In the genomic region with DNA sequence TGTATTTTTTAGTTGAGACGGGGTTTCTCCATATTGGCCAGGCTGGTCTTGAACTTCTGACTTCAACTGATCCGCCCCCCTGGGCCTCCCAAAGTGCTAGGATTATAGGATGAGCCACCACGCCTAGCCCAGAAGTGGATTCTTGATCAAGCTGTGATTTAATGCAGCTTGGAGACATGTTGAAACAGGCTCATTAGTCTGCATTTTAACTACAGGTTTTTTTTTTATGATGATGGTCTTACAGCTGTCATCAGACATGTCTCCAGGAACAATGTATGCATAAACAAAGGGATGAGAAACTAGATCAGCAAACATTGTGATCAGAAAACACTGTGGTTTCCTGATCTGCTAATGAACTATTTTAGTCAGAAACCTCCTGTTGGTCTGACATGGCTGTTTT, we compare ENCODE assay signal across 17 cellular contexts. TPM values are rescaled to one million over a fixed set of nuclear protein-coding genes. Genes with fewer than 3 reads are reported as not detected.
DNase-seq lines count a peak whose midpoint lies in the region; ATAC-seq, FAIRE-seq and TF ChIP-seq lines count a peak whose summit lies in the region.
"Had no signal": no experiment of that assay in that cellular context is flagged by ENCODE, and none has a peak within 500 bp of the region (broad histone marks: within the 10 kb centered on the region; RNA-seq: fewer than 3 reads in every experiment).

No MANE protein-coding gene starts in this region.

- no peaks in the 10 kb centered on the region for H3K9me2 ChIP-seq in MM.1S (replicated peaks; ENCODE audit: insufficient read depth, low read length)

- peaks cover 12% of the 10 kb centered on the region for H3K4me1 ChIP-seq in MM.1S (ENCODE audit: low read length)

- H3K4me2 ChIP-seq in MM.1S (ENCODE audit: low read depth, low read length), result peak overlapping the region; percentile 43; the same call in 1 of the 2 replicates
- H3K4me2 ChIP-seq: PC-9 had no signal

- ATAC-seq in GM21576 (IDR thresholded peaks at IDR 0.05; ENCODE audit: unreplicated experiment), result peak; percentile 88
- ATAC-seq in GM21529 (IDR thresholded peaks at IDR 0.05; ENCODE audit: unreplicated experiment), result no peak
- ATAC-seq: heart right ventricle, left colon had no signal

- peak; percentile 7 for DNase-seq in NCI-H1105 treated with DMSO at 0.1 percent for 48 hours (lab: John Stamatoyannopoulos, UW)
- no peak for DNase-seq in NCI-H1105 (lab: John Stamatoyannopoulos, UW)
- peak; percentile 86 for DNase-seq in MM.1S
- DNase-seq in bronchial epithelial cell (ENCODE audit: low read depth), result peak; percentile 84
- DNase-seq in Ammon's horn (ENCODE audit: low spot score), result no peak
- DNase-seq in H54 (ENCODE audit: insufficient read length, low spot score), result no peak
- DNase-seq: 8988T; activated CD4-positive, alpha-beta T cell treated with anti-CD3 and anti-CD28 coated beads for 1 hour; CD8-positive, alpha-beta memory T cell; GOT3; heart right ventricle; left colon; PC-9; spleen; substantia nigra had no signal

- H3K36me3 ChIP-seq in MM.1S (replicated peaks; ENCODE audit: insufficient read depth, low read length) (no peaks in the 10 kb centered on the region), bronchial epithelial cell (ENCODE audit: control insufficient read depth, insufficient read depth, low read length) (no peaks in the 10 kb centered on the region)
- H3K36me3 ChIP-seq: heart right ventricle, spleen had no signal

- no peak overlapping the region for H2AFZ ChIP-seq in MM.1S (ENCODE audit: low read length)
- H2AFZ ChIP-seq: PC-9 had no signal

- no peaks in the 10 kb centered on the region for H3K9me3 ChIP-seq in MM.1S (replicated peaks; ENCODE audit: insufficient read depth, low read length)
- H3K9me3 ChIP-seq: heart right ventricle, spleen had no signal

- H3K27ac ChIP-seq in MM.1S (ENCODE audit: low read length), result peak overlapping the region; percentile 73
- H3K27ac ChIP-seq: heart right ventricle, PC-9, spleen had no signal

- TF ChIP-seq CTCF in MM.1S (IDR thresholded peaks at IDR 0.05; ENCODE audit: low read length) (no peak), bronchial epithelial cell (IDR thresholded peaks at IDR 0.05; ENCODE audit: insufficient read depth, low read length, severe bottlenecking) (no peak)

- H3K4me3 ChIP-seq in MM.1S (ENCODE audit: low read length), result peak overlapping the region; percentile 3; the same call in 1 of the 2 replicates
- H3K4me3 ChIP-seq in bronchial epithelial cell (ENCODE audit: low read depth, low read length), result no peak overlapping the region
- H3K4me3 ChIP-seq: heart right ventricle, PC-9, spleen had no signal

- H3K9ac ChIP-seq in MM.1S (ENCODE audit: low read length), result peak overlapping the region; percentile 22; the same call in 1 of the 2 replicates

- H4K20me1 ChIP-seq in MM.1S (ENCODE audit: insufficient read depth, low read length), result no peaks in the 10 kb centered on the region

- no peaks in the 10 kb centered on the region for H3K79me2 ChIP-seq in MM.1S (ENCODE audit: low read length)

- H3F3A ChIP-seq in MM.1S (ENCODE audit: insufficient read depth, low read length), result no peaks in the 10 kb centered on the region

- FAIRE-seq in bronchial epithelial cell (lab: Jason Lieb, UNC) (no peak), H54 (lab: Jason Lieb, UNC) (no peak)

- no peak for TF ChIP-seq POLR2A in H54 (IDR thresholded peaks at IDR 0.05; ENCODE audit: low read depth, low read length)

- H3K27me3 ChIP-seq in MM.1S (replicated peaks; ENCODE audit: insufficient read depth, low read length) (no peaks in the 10 kb centered on the region), bronchial epithelial cell (ENCODE audit: control insufficient read depth, insufficient read depth, low read length) (no peaks in the 10 kb centered on the region)
- H3K27me3 ChIP-seq: heart right ventricle, spleen had no signal

RNA-seq across cellular contexts. Expression of a gene that starts 30.0 kb away (rescaled TPM):
- total RNA-seq in bronchial epithelial cell, result 17.6 and 23.8 TPM in 2 replicates

Comparison
In these comparisons a context has a peak if more than half of its experiments do, and no peak if none do; other contexts are left out.
1. DNase-seq: peak in NCI-H1105 treated with DMSO at 0.1 percent for 48 hours (single experiment), MM.1S (single experiment) and bronchial epithelial cell (single experiment); none in NCI-H1105 (single experiment), Ammon's horn (single experiment) and H54 (single experiment).